21 cellular contexts compared by ENCODE assay signal in the genomic region with DNA sequence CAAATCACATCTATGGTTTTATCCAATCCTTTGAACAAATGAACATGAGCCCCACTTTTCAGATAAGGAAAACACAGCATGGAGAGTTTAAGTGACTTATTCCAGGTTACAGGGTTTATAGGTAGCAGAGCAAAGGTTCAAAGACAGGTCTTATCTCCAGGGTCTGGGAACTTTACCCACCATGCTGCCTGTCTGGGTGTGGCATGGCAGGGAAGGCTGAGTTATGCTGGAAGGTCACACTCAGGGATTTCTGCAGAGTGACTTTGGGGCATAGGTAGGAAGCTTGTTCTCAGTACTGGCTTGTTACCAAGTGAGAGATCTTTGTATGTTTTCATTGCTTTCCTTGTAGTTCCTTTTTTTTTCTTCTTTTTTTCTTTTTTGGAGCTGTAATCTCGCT. TPM values are rescaled to one million over a fixed set of nuclear protein-coding genes. Genes with fewer than 3 reads are reported as not detected.
DNase-seq lines count a peak whose midpoint lies in the region; ATAC-seq lines count a peak whose summit lies in the region.
"Had no signal": no experiment of that assay in that cellular context is flagged by ENCODE, and none has a peak within 500 bp of the region (broad histone marks: within the 10 kb centered on the region; RNA-seq: fewer than 3 reads in every experiment).

No MANE protein-coding gene starts in this region.

- peak overlapping the region; percentile 88 to 95 (median 92) for H3K4me3 Mint-ChIP-seq in CD8-positive, alpha-beta memory T cell
- H3K4me3 Mint-ChIP-seq in natural killer cell treated with Interleukin-12 subunit alpha and Interleukin-12 subunit beta and Interleukin-15 and Interleukin-18, amount 100 ng/mL, for 72 hours, result peak overlapping the region; percentile 91
- H3K4me3 Mint-ChIP-seq: WTC11 had no signal

- H3K36me3 ChIP-seq in CD8-positive, alpha-beta memory T cell (ENCODE audit: insufficient read depth, low read length), result no peaks in the 10 kb centered on the region
- H3K36me3 ChIP-seq in KOPT-K1 (ENCODE audit: insufficient read depth, low read length), result no peaks in the 10 kb centered on the region
- H3K36me3 ChIP-seq: cardiac muscle cell, vagina had no signal

- H3K27ac Mint-ChIP-seq in CD8-positive, alpha-beta memory T cell, result peak overlapping the region; percentile 95 to 100 (median 98)
- peak overlapping the region; percentile 97 to 99 for H3K27ac Mint-ChIP-seq in natural killer cell treated with Interleukin-12 subunit alpha and Interleukin-12 subunit beta and Interleukin-15 and Interleukin-18, amount 100 ng/mL, for 72 hours
- H3K27ac Mint-ChIP-seq: WTC11 had no signal

- DNase-seq in CD8-positive, alpha-beta memory T cell, result peak in 1 of 5 donors; percentile 34
- peak; percentile 31 for DNase-seq in central memory CD4-positive, alpha-beta T cell
- no peak for DNase-seq in natural killer cell treated with Interleukin-12 subunit alpha and Interleukin-12 subunit beta and Interleukin-15 and Interleukin-18, amount 100 ng/mL, for 72 hours (ENCODE audit: low spot score)
- DNase-seq in NCI-H748 (lab: John Stamatoyannopoulos, UW; ENCODE audit: unreplicated experiment), result no peak
- DNase-seq: activated effector memory CD4-positive, alpha-beta T cell treated with anti-CD3 and anti-CD28 coated beads, Interleukin-2, amount 50 U/mL, for 16 hours; EL; glutamatergic neuron; GM23248; NCI-H1092 treated with DMSO at 0.1 percent for 48 hours; NCI-H226 had no signal

- H3K27ac ChIP-seq in CD8-positive, alpha-beta memory T cell (ENCODE audit: low read depth, low read length), result peak overlapping the region; percentile 95
- peak overlapping the region; percentile 86 for H3K27ac ChIP-seq in KOPT-K1 (ENCODE audit: low read depth, low read length, poor library complexity, severe bottlenecking)
- H3K27ac ChIP-seq: C4-2B, cardiac muscle cell, GM23248, vagina had no signal

- H3K4me1 ChIP-seq in CD8-positive, alpha-beta memory T cell (ENCODE audit: insufficient read depth, low read length), result peaks cover 88% of the 10 kb centered on the region
- H3K4me1 ChIP-seq: vagina had no signal

- CTCF ChIA-PET in CD8-positive, alpha-beta memory T cell (lab: Charles Lee), result interaction anchor here (0.9 to 4.0 kb wide), 10 partner anchors 9 to 182 kb away, joined by 3 to 21 read pairs (median 7); a partner anchor contains a TSS

- H3K9me3 ChIP-seq in CD8-positive, alpha-beta memory T cell (ENCODE audit: low read length), result no peaks in the 10 kb centered on the region
- H3K9me3 ChIP-seq in KOPT-K1 (ENCODE audit: insufficient read depth, low read length, poor library complexity, severe bottlenecking), result peaks cover 6% of the 10 kb centered on the region
- H3K9me3 ChIP-seq: vagina had no signal

- POLR2A ChIA-PET in CD8-positive, alpha-beta memory T cell (lab: Charles Lee), result interaction anchor here (0.8 to 3.1 kb wide), 8 partner anchors 12 to 133 kb away, joined by 3 to 19 read pairs (median 4); a partner anchor contains a TSS

- H3K4me1 Mint-ChIP-seq in CD8-positive, alpha-beta memory T cell, result peaks cover 90 to 97% (median 93%) of the 10 kb centered on the region in 3 donors
- H3K4me1 Mint-ChIP-seq in natural killer cell treated with Interleukin-12 subunit alpha and Interleukin-12 subunit beta and Interleukin-15 and Interleukin-18, amount 100 ng/mL, for 72 hours (ENCODE audit: low read depth in 2 of 2), result peaks cover 67 to 93% of the 10 kb centered on the region in 2 donors
- H3K4me1 Mint-ChIP-seq: WTC11 had no signal

- no peaks in the 10 kb centered on the region for H3K27me3 ChIP-seq in CD8-positive, alpha-beta memory T cell (ENCODE audit: insufficient read depth, low read length, poor library complexity, severe bottlenecking)
- H3K27me3 ChIP-seq: cardiac muscle cell, vagina had no signal

- peaks cover 9 to 44% (median 14%) of the 10 kb centered on the region in 3 donors for H3K36me3 Mint-ChIP-seq in CD8-positive, alpha-beta memory T cell
- peaks cover 11% of the 10 kb centered on the region for H3K36me3 Mint-ChIP-seq in natural killer cell treated with Interleukin-12 subunit alpha and Interleukin-12 subunit beta and Interleukin-15 and Interleukin-18, amount 100 ng/mL, for 72 hours
- H3K36me3 Mint-ChIP-seq: WTC11 had no signal

- H3K9me3 Mint-ChIP-seq in CD8-positive, alpha-beta memory T cell, result peaks cover 0 to 2% (median 0%) of the 10 kb centered on the region in 5 donors
- peaks cover 2% of the 10 kb centered on the region for H3K9me3 Mint-ChIP-seq in natural killer cell treated with Interleukin-12 subunit alpha and Interleukin-12 subunit beta and Interleukin-15 and Interleukin-18, amount 100 ng/mL, for 72 hours
- H3K9me3 Mint-ChIP-seq: WTC11 had no signal

- ATAC-seq in natural killer cell treated with Interleukin-12 subunit alpha and Interleukin-12 subunit beta and Interleukin-15 and Interleukin-18, amount 100 ng/mL, for 72 hours, result peak in 1 of 2 donors; percentile 24
- no peak for ATAC-seq in GM18861 (IDR thresholded peaks at IDR 0.05; ENCODE audit: unreplicated experiment)
- no peak for ATAC-seq in GM18868 (IDR thresholded peaks at IDR 0.05; ENCODE audit: unreplicated experiment)
- ATAC-seq: SK-N-SH treated with all-trans-retinoic acid at 6 μM for 48 hours, WTC11 had no signal

- peak overlapping the region; percentile 62 for H3K4me3 ChIP-seq in CD8-positive, alpha-beta memory T cell (ENCODE audit: low read length)
- H3K4me3 ChIP-seq: cardiac muscle cell, GM23248, vagina had no signal

- no peaks in the 10 kb centered on the region for H3K27me3 Mint-ChIP-seq in CD8-positive, alpha-beta memory T cell
- H3K27me3 Mint-ChIP-seq in natural killer cell treated with Interleukin-12 subunit alpha and Interleukin-12 subunit beta and Interleukin-15 and Interleukin-18, amount 100 ng/mL, for 72 hours, result no peaks in the 10 kb centered on the region

RNA-seq across cellular contexts. Expression of a gene that starts 1.8 kb away (rescaled TPM):
- total RNA-seq in CD8-positive, alpha-beta memory T cell, result 1 to 10 TPM; 6.4 to 6.9 TPM
- 12.1 TPM for polyA plus RNA-seq in CD8-positive, alpha-beta memory T cell
- total RNA-seq in natural killer cell treated with Interleukin-12 subunit alpha and Interleukin-12 subunit beta and Interleukin-15 and Interleukin-18, amount 100 ng/mL, for 72 hours, result 1 to 10 TPM; 3.3 to 5.7 TPM
- total RNA-seq: cardiac muscle cell, GM23248, kidney epithelial cell, myocyte, renal cortical epithelial cell had no signal
- polyA plus RNA-seq: cardiac muscle cell, GM23248 had no signal
